ENCODE assay signal across 8 cellular contexts in genomic region chrX:118726887-118727685, GRCh38. TPM values are rescaled to one million over a fixed set of nuclear protein-coding genes. Genes with fewer than 3 reads are reported as not detected.
DNase-seq lines count a peak whose midpoint lies in the region; ATAC-seq and TF ChIP-seq lines count a peak whose summit lies in the region.

Gene IL13RA1 (plus strand): TSS chrX:118727606. CDS start chrX:118727639, 33 bp downstream.

- no peaks in the 10 kb centered on the region for H3K27me3 ChIP-seq in RWPE2 (ENCODE audit: insufficient read depth, poor library complexity, severe bottlenecking)
- peaks cover 0 to 9% of the 10 kb centered on the region in 2 donors for H3K27me3 ChIP-seq in breast epithelium
- no peaks in the 10 kb centered on the region for H3K27me3 ChIP-seq in gastrocnemius medialis

- TF ChIP-seq POLR2A in breast epithelium (IDR thresholded peaks at IDR 0.05), result no peak
- TF ChIP-seq POLR2A in gastrocnemius medialis (IDR thresholded peaks at IDR 0.05), result peak; percentile 62 to 66

- TF ChIP-seq CTCF in RWPE2 (IDR thresholded peaks at IDR 0.05; ENCODE audit: poor library complexity, severe bottlenecking) (no peak), breast epithelium (IDR thresholded peaks at IDR 0.05) (no peak), gastrocnemius medialis (IDR thresholded peaks at IDR 0.05 in 4 of 5, conservative IDR thresholded peaks at IDR 0.05 in 1 of 5) (no peak)

- intact Hi-C loops in breast epithelium (cut with DNase I; ENCODE audit: low total_unique reads) (no loop called here), gastrocnemius medialis (cut with DNase I; ENCODE audit: low total_unique reads) (loop anchor here (5.0 kb wide), 1 partner anchor 250 kb away; no protein-coding TSS in a partner anchor)

- DNase-seq in COLO829 (ENCODE audit: low spot score) (peak; percentile 45), LoVo (ENCODE audit: low spot score) (peak; percentile 82), RWPE2 (ENCODE audit: low spot score) (peak; percentile 66), breast epithelium (ENCODE audit: low spot score in 2 of 2) (peak; percentile 72 to 85), gastrocnemius medialis (peak; percentile 46 to 81)

- in situ Hi-C loops in gastrocnemius medialis (cut with MboI; ENCODE audit: low sequenced_read_pairs in 4 of 4), result no loop called here

- no peaks in the 10 kb centered on the region for H3K36me3 ChIP-seq in RWPE2 (ENCODE audit: low read depth)
- no peaks in the 10 kb centered on the region for H3K36me3 ChIP-seq in breast epithelium
- no peaks in the 10 kb centered on the region for H3K36me3 ChIP-seq in gastrocnemius medialis

- ATAC-seq in GM21528 (IDR thresholded peaks at IDR 0.05; ENCODE audit: low FRiP score, unreplicated experiment), result peak; percentile 67
- ATAC-seq in RWPE2 (ENCODE audit: low read depth), result peak; percentile 92
- ATAC-seq in gastrocnemius medialis, result peak; percentile 83 to 85
- ATAC-seq in HG03159 (IDR thresholded peaks at IDR 0.05; ENCODE audit: unreplicated experiment), result no peak

- H3K27ac ChIP-seq in RWPE2 (ENCODE audit: poor library complexity, severe bottlenecking) (peak within 1 kb of the TSS; percentile 58), breast epithelium (peak within 1 kb of the TSS; percentile 92 to 99), gastrocnemius medialis (peak within 1 kb of the TSS; percentile 84 to 95 (median 88))

- H3K9me3 ChIP-seq in RWPE2 (ENCODE audit: severe bottlenecking), result no peaks in the 10 kb centered on the region
- H3K9me3 ChIP-seq in breast epithelium, result no peaks in the 10 kb centered on the region
- peaks cover 7% of the 10 kb centered on the region for H3K9me3 ChIP-seq in iPS-18c (ENCODE audit: control insufficient read depth, insufficient read depth, low read length)
- H3K9me3 ChIP-seq in gastrocnemius medialis, result no peaks in the 10 kb centered on the region

- H3K4me1 ChIP-seq in RWPE2 (ENCODE audit: insufficient read depth, poor library complexity, severe bottlenecking) (no peaks in the 10 kb centered on the region), breast epithelium (no peaks in the 10 kb centered on the region), gastrocnemius medialis (peaks cover 0 to 15% of the 10 kb centered on the region in 2 donors)

- H3K4me3 ChIP-seq in RWPE2 (ENCODE audit: severe bottlenecking) (peak within 1 kb of the TSS; percentile 77), breast epithelium (peak within 1 kb of the TSS; percentile 68 to 89 (median 72)), iPS-18c (ENCODE audit: insufficient read depth, low read depth, low read length) (peak within 1 kb of the TSS; percentile 53), gastrocnemius medialis (peak within 1 kb of the TSS; percentile 55 to 69 (median 67))

RNA-seq across cellular contexts. Expression of gene IL13RA1, which starts in this region (rescaled TPM):
- total RNA-seq in breast epithelium (10 to 100 TPM; 71.4 to 80.8 (median 77.4) TPM), gastrocnemius medialis (10 to 100 TPM; 20.8 to 25.0 (median 22.9) TPM)
